Comparison of ENCODE assay signal across 1 cellular context in the genomic region with DNA sequence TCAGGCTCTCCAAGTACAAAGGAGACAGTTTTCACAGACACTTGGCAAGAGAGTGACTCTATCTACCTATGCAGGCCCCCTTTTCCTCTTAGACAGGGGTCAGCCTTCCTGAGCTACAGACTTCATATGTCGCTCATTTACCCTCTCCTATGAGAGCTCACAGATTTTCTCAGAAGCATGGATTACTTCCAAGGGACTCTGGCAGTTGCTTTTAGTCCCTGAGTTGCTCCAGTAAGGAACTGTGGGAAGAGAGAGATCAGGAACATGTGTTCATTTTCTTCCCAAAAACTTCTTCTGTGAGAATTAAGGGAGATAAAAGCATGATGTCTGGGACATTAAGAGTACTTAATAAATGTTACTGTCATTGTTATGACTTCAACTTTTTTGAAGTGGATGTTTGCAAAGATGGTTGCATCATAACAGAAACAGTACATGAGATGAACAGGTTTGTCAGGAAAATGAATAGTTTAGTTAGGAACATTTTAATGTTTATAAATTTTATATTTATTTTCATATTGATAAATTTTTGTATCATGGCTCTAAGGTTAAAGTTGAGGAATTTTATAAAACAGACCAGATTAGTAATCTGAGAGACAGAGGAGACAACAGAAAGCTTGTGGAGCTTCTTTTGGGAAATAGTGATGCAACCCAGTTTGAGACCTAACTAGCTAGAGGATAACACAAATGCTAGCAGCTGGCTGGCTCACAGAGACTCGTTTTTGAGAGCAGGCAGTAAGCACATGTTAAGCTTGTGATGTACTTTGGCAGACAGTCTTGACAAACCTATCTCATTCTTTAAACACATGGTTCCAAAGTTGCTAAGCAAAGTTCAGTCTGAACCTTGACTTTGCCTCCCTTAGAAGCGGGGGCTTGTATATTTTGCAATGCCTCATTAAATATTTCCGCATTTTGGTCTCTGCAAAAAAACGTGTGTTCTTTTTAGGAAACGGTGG.
TF ChIP-seq lines count a peak whose summit lies in the region.

No MANE protein-coding gene starts in this region.

TF ChIP-seq in HepG2, 621 proteins besides CTCF, POLR2A, EP300 and RAD21 (continued from another document and continues in another):
- TF ChIP-seq, protein P1, sequence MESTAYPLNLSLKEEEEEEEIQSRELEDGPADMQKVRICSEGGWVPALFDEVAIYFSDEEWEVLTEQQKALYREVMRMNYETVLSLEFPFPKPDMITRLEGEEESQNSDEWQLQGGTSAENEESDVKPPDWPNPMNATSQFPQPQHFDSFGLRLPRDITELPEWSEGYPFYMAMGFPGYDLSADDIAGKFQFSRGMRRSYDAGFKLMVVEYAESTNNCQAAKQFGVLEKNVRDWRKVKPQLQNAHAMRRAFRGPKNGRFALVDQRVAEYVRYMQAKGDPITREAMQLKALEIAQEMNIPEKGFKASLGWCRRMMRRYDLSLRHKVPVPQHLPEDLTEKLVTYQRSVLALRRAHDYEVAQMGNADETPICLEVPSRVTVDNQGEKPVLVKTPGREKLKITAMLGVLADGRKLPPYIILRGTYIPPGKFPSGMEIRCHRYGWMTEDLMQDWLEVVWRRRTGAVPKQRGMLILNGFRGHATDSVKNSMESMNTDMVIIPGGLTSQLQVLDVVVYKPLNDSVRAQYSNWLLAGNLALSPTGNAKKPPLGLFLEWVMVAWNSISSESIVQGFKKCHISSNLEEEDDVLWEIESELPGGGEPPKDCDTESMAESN (CRISPR knock-in tag; conservative IDR thresholded peaks at IDR 0.05): peak; percentile 84
- TF ChIP-seq ZNF354B (CRISPR knock-in tag; IDR thresholded peaks at IDR 0.05) (no peak), ZNF382 (CRISPR knock-in tag; IDR thresholded peaks at IDR 0.05; ENCODE audit: borderline replicate concordance) (no peak), ZZZ3 (CRISPR knock-in tag; IDR thresholded peaks at IDR 0.05; ENCODE audit: borderline replicate concordance) (no peak), HDAC1 (CRISPR knock-in tag; IDR thresholded peaks at IDR 0.05) (peak; percentile 69), TOPORS (CRISPR knock-in tag; IDR thresholded peaks at IDR 0.05) (0 out of 2 replicates have a peak, but pooled peaks have one; percentile 56), ZBTB21 (CRISPR knock-in tag; IDR thresholded peaks at IDR 0.05) (no peak), ZEB1 (IDR thresholded peaks at IDR 0.05; ENCODE audit: insufficient replicate concordance, low read depth) (no peak), ZNF773 (CRISPR knock-in tag; IDR thresholded peaks at IDR 0.05; ENCODE audit: borderline replicate concordance) (no peak), CBX2 (IDR thresholded peaks at IDR 0.05; ENCODE audit: low read depth, low read length) (no peak), CBX2 (CRISPR knock-in tag; IDR thresholded peaks at IDR 0.05; ENCODE audit: low read depth) (no peak), ZFAT (CRISPR knock-in tag; conservative IDR thresholded peaks at IDR 0.05) (no peak), TCF7L2 (IDR thresholded peaks at IDR 0.05; ENCODE audit: low read depth, low read length) (no peak), TBL1XR1 (IDR thresholded peaks at IDR 0.05; ENCODE audit: borderline replicate concordance, low read length, partially characterized antibody) (peak; percentile 71), ZNF569 (CRISPR knock-in tag; IDR thresholded peaks at IDR 0.05; ENCODE audit: borderline replicate concordance) (no peak), ERF (CRISPR knock-in tag; IDR thresholded peaks at IDR 0.05) (peak; percentile 87; the same call in 1 of the 2 replicates), ZSCAN20 (CRISPR knock-in tag; IDR thresholded peaks at IDR 0.05; ENCODE audit: borderline replicate concordance) (0 out of 2 replicates have a peak, but pooled peaks have one; percentile 49), ZBTB1 (CRISPR knock-in tag; IDR thresholded peaks at IDR 0.05; ENCODE audit: borderline replicate concordance) (no peak), ZFP41 (CRISPR knock-in tag; IDR thresholded peaks at IDR 0.05; ENCODE audit: borderline replicate concordance) (no peak), SOX13 (IDR thresholded peaks at IDR 0.05) (no peak), SOX13 (CRISPR knock-in tag; conservative IDR thresholded peaks at IDR 0.05 in 1 of 2, IDR thresholded peaks at IDR 0.05 in 1 of 2) (peak in 1 of 2 experiments; percentile 90; a peak in 2 of 4 replicates), ZNF350 (CRISPR knock-in tag; IDR thresholded peaks at IDR 0.05; ENCODE audit: borderline replicate concordance, low read depth) (no peak), ZNF138 (CRISPR knock-in tag; IDR thresholded peaks at IDR 0.05; ENCODE audit: low read depth) (no peak), PRPF4 (IDR thresholded peaks at IDR 0.05; ENCODE audit: low read depth, low read length, poor library complexity, severe bottlenecking) (no peak), WIZ (CRISPR knock-in tag; IDR thresholded peaks at IDR 0.05) (no peak), ZNF33A (CRISPR knock-in tag; IDR thresholded peaks at IDR 0.05; ENCODE audit: borderline replicate concordance) (no peak), SOX5 (CRISPR knock-in tag; IDR thresholded peaks at IDR 0.05; ENCODE audit: borderline replicate concordance) (peak; percentile 90), MED1 (CRISPR knock-in tag; IDR thresholded peaks at IDR 0.05) (peak; percentile 97), MAFF (IDR thresholded peaks at IDR 0.05; ENCODE audit: low read depth, low read length) (no peak)
- TF ChIP-seq, protein P2, sequence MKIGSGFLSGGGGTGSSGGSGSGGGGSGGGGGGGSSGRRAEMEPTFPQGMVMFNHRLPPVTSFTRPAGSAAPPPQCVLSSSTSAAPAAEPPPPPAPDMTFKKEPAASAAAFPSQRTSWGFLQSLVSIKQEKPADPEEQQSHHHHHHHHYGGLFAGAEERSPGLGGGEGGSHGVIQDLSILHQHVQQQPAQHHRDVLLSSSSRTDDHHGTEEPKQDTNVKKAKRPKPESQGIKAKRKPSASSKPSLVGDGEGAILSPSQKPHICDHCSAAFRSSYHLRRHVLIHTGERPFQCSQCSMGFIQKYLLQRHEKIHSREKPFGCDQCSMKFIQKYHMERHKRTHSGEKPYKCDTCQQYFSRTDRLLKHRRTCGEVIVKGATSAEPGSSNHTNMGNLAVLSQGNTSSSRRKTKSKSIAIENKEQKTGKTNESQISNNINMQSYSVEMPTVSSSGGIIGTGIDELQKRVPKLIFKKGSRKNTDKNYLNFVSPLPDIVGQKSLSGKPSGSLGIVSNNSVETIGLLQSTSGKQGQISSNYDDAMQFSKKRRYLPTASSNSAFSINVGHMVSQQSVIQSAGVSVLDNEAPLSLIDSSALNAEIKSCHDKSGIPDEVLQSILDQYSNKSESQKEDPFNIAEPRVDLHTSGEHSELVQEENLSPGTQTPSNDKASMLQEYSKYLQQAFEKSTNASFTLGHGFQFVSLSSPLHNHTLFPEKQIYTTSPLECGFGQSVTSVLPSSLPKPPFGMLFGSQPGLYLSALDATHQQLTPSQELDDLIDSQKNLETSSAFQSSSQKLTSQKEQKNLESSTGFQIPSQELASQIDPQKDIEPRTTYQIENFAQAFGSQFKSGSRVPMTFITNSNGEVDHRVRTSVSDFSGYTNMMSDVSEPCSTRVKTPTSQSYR (CRISPR knock-in tag; IDR thresholded peaks at IDR 0.05; ENCODE audit: borderline replicate concordance): peak; percentile 36; the same call in 1 of the 2 replicates
- TF ChIP-seq, protein P3, sequence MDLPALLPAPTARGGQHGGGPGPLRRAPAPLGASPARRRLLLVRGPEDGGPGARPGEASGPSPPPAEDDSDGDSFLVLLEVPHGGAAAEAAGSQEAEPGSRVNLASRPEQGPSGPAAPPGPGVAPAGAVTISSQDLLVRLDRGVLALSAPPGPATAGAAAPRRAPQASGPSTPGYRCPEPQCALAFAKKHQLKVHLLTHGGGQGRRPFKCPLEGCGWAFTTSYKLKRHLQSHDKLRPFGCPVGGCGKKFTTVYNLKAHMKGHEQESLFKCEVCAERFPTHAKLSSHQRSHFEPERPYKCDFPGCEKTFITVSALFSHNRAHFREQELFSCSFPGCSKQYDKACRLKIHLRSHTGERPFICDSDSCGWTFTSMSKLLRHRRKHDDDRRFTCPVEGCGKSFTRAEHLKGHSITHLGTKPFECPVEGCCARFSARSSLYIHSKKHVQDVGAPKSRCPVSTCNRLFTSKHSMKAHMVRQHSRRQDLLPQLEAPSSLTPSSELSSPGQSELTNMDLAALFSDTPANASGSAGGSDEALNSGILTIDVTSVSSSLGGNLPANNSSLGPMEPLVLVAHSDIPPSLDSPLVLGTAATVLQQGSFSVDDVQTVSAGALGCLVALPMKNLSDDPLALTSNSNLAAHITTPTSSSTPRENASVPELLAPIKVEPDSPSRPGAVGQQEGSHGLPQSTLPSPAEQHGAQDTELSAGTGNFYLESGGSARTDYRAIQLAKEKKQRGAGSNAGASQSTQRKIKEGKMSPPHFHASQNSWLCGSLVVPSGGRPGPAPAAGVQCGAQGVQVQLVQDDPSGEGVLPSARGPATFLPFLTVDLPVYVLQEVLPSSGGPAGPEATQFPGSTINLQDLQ (CRISPR knock-in tag; IDR thresholded peaks at IDR 0.05): no peak
- TF ChIP-seq, protein P4, sequence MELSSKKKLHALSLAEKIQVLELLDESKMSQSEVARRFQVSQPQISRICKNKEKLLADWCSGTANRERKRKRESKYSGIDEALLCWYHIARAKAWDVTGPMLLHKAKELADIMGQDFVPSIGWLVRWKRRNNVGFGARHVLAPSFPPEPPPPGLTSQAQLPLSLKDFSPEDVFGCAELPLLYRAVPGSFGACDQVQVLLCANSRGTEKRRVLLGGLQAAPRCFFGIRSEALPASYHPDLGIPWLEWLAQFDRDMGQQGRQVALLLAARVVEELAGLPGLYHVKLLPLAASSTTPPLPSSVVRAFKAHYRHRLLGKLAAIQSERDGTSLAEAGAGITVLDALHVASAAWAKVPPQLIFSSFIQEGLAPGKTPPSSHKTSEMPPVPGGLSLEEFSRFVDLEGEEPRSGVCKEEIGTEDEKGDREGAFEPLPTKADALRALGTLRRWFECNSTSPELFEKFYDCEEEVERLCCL (CRISPR knock-in tag; IDR thresholded peaks at IDR 0.05; ENCODE audit: borderline replicate concordance): no peak
- TF ChIP-seq, protein P5, sequence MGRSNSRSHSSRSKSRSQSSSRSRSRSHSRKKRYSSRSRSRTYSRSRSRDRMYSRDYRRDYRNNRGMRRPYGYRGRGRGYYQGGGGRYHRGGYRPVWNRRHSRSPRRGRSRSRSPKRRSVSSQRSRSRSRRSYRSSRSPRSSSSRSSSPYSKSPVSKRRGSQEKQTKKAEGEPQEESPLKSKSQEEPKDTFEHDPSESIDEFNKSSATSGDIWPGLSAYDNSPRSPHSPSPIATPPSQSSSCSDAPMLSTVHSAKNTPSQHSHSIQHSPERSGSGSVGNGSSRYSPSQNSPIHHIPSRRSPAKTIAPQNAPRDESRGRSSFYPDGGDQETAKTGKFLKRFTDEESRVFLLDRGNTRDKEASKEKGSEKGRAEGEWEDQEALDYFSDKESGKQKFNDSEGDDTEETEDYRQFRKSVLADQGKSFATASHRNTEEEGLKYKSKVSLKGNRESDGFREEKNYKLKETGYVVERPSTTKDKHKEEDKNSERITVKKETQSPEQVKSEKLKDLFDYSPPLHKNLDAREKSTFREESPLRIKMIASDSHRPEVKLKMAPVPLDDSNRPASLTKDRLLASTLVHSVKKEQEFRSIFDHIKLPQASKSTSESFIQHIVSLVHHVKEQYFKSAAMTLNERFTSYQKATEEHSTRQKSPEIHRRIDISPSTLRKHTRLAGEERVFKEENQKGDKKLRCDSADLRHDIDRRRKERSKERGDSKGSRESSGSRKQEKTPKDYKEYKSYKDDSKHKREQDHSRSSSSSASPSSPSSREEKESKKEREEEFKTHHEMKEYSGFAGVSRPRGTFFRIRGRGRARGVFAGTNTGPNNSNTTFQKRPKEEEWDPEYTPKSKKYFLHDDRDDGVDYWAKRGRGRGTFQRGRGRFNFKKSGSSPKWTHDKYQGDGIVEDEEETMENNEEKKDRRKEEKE (IDR thresholded peaks at IDR 0.05): no peak
- TF ChIP-seq, protein P6, sequence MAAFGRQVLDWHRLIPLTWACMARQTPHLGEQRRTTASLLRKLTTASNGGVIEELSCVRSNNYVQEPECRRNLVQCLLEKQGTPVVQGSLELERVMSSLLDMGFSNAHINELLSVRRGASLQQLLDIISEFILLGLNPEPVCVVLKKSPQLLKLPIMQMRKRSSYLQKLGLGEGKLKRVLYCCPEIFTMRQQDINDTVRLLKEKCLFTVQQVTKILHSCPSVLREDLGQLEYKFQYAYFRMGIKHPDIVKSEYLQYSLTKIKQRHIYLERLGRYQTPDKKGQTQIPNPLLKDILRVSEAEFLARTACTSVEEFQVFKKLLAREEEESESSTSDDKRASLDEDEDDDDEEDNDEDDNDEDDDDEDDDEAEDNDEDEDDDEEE (CRISPR knock-in tag; IDR thresholded peaks at IDR 0.05): no peak
- TF ChIP-seq, protein P7, sequence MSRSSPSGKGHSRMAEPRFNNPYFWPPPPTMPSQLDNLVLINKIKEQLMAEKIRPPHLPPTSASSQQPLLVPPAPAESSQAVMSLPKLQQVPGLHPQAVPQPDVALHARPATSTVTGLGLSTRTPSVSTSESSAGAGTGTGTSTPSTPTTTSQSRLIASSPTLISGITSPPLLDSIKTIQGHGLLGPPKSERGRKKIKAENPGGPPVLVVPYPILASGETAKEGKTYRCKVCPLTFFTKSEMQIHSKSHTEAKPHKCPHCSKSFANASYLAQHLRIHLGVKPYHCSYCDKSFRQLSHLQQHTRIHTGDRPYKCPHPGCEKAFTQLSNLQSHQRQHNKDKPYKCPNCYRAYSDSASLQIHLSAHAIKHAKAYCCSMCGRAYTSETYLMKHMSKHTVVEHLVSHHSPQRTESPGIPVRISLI (CRISPR knock-in tag; IDR thresholded peaks at IDR 0.05; ENCODE audit: borderline replicate concordance): peak; percentile 80
- TF ChIP-seq, protein P8, sequence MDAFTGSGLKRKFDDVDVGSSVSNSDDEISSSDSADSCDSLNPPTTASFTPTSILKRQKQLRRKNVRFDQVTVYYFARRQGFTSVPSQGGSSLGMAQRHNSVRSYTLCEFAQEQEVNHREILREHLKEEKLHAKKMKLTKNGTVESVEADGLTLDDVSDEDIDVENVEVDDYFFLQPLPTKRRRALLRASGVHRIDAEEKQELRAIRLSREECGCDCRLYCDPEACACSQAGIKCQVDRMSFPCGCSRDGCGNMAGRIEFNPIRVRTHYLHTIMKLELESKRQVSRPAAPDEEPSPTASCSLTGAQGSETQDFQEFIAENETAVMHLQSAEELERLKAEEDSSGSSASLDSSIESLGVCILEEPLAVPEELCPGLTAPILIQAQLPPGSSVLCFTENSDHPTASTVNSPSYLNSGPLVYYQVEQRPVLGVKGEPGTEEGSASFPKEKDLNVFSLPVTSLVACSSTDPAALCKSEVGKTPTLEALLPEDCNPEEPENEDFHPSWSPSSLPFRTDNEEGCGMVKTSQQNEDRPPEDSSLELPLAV (CRISPR knock-in tag; conservative IDR thresholded peaks at IDR 0.05; ENCODE audit: low read depth): peak; percentile 55; the same call in 1 of the 2 replicates
- TF ChIP-seq, protein P9, sequence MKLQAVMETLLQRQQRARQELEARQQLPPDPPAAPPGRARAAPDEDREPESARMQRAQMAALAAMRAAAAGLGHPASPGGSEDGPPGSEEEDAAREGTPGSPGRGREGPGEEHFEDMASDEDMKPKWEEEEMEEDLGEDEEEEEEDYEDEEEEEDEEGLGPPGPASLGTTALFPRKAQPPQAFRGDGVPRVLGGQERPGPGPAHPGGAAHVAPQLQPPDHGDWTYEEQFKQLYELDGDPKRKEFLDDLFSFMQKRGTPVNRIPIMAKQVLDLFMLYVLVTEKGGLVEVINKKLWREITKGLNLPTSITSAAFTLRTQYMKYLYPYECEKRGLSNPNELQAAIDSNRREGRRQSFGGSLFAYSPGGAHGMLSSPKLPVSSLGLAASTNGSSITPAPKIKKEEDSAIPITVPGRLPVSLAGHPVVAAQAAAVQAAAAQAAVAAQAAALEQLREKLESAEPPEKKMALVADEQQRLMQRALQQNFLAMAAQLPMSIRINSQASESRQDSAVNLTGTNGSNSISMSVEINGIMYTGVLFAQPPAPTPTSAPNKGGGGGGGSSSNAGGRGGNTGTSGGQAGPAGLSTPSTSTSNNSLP (IDR thresholded peaks at IDR 0.05; ENCODE audit: low read depth, low read length): peak; percentile 81
